11 cellular contexts compared by ENCODE assay signal in the genomic region with DNA sequence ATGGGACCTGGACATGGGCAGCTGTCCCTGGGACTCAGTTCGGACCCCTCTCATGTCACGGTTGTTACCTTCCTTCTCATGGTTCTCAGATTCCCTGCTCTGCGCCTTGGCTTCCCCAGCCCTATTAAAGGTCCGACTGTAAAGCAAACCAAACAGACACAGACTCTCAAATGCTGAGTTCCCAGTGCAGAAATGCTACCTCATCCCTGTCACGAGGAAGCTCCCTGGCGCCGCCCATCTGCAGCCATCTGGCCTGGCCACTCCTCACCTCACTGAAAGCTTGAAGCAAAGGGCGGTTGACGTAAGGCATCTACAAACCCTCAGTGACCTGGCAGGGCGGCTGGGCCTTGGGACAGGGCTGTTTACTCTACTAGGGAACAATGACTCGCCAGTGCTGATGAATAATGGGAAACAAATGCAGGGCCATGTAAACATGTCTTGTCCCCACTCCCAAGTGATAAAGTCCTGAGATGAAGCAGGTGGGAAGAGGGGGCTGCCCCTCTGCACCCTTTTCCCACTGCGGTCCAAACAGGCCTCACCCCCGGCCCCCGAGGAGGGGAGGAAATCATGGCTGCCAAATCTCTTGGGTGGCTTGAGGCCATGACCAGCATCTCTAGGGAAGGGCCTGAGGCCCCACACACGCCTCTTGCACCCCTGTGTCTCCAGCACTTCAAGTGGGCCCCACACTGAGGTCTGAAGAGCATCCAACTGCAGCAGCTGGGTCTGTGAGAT. TPM values are rescaled to one million over a fixed set of nuclear protein-coding genes. Genes with fewer than 3 reads are reported as not detected.
DNase-seq lines count a peak whose midpoint lies in the region; ATAC-seq, FAIRE-seq and TF ChIP-seq lines count a peak whose summit lies in the region.
"Had no signal": no experiment of that assay in that cellular context is flagged by ENCODE, and none has a peak within 500 bp of the region (broad histone marks: within the 10 kb centered on the region; RNA-seq: fewer than 3 reads in every experiment).

No MANE protein-coding gene starts in this region.

- DNase-seq in NCI-H82 (lab: John Stamatoyannopoulos, UW) (peak; percentile 70), NCI-H82 treated with DMSO at 0.1 percent for 48 hours (lab: John Stamatoyannopoulos, UW; ENCODE audit: unreplicated experiment) (no peak), SJSA1 (ENCODE audit: low read depth in 1 of 2, low spot score in 2 of 2) (peak; percentile 72 to 82), kidney (no peak), type B pancreatic cell (ENCODE audit: extremely low spot score, unreplicated experiment) (no peak), amniotic stem cell (lab: John Stamatoyannopoulos, UW) (no peak)
- DNase-seq: activated naive CD8-positive, alpha-beta T cell treated with anti-CD3 and anti-CD28 coated beads, Interleukin-2, amount 10 ng/mL, durations not matched to agents 7 days and 5 days had no signal

- H3K27ac ChIP-seq in SJSA1, result peak overlapping the region; percentile 17; the same call in 1 of the 2 replicates
- peak overlapping the region; percentile 51 to 73 for H3K27ac ChIP-seq in kidney (ENCODE audit: low read depth in 2 of 2, low read length in 2 of 2)
- H3K27ac ChIP-seq: HL-60 had no signal

- H3K9me3 ChIP-seq in SJSA1 (replicated peaks) (no peaks in the 10 kb centered on the region), kidney (ENCODE audit: control insufficient read depth in 1 of 2, low read length in 2 of 2) (no peaks in the 10 kb centered on the region)

- peak overlapping the region in 1 of 2 donors; percentile 23 for H3K9ac ChIP-seq in kidney (ENCODE audit: low read length in 2 of 2)

- peaks cover 30% of the 10 kb centered on the region for H3K4me1 ChIP-seq in SJSA1 (replicated peaks)
- H3K4me1 ChIP-seq in kidney (ENCODE audit: control insufficient read depth in 1 of 2, insufficient read depth in 1 of 2, low read depth in 1 of 2, low read length in 2 of 2), result peaks cover 40 to 45% of the 10 kb centered on the region in 2 donors

- TF ChIP-seq CTCF in kidney (IDR thresholded peaks at IDR 0.05; ENCODE audit: borderline replicate concordance, extremely low read depth, insufficient read depth), result no peak
- no peak for TF ChIP-seq CTCF in type B pancreatic cell (conservative IDR thresholded peaks at IDR 0.05)

- H3K4me1 Mint-ChIP-seq in type B pancreatic cell (ENCODE audit: unreplicated experiment), result peaks cover 57% of the 10 kb centered on the region

- H3K36me3 ChIP-seq in SJSA1, result no peaks in the 10 kb centered on the region
- H3K36me3 ChIP-seq in kidney (ENCODE audit: control insufficient read depth in 1 of 2, insufficient read depth in 2 of 2, low read length in 2 of 2), result no peaks in the 10 kb centered on the region

- peak overlapping the region; percentile 34 for H3K4me3 Mint-ChIP-seq in type B pancreatic cell
- H3K4me3 Mint-ChIP-seq: activated naive CD8-positive, alpha-beta T cell treated with anti-CD3 and anti-CD28 coated beads, Interleukin-2, amount 10 ng/mL, durations not matched to agents 7 days and 5 days; T-helper 1 cell treated with Interleukin-12 subunit alpha and Interleukin-12 subunit beta and Interleukin-4 antibody, amounts not matched to agents 30 μg/mL and 1 μg/mL, for 36 hours had no signal

- H3K27me3 ChIP-seq in SJSA1 (replicated peaks), result no peaks in the 10 kb centered on the region

- intact Hi-C loops in kidney (cut with DNase I), result no loop called here

- ATAC-seq in HG02938 (IDR thresholded peaks at IDR 0.05; ENCODE audit: unreplicated experiment), result no peak
- ATAC-seq in GM21576 (IDR thresholded peaks at IDR 0.05; ENCODE audit: unreplicated experiment), result no peak

- peaks cover under 1% of the 10 kb centered on the region for H3K27me3 Mint-ChIP-seq in type B pancreatic cell
- H3K27me3 Mint-ChIP-seq: activated naive CD8-positive, alpha-beta T cell treated with anti-CD3 and anti-CD28 coated beads, Interleukin-2, amount 10 ng/mL, durations not matched to agents 7 days and 5 days had no signal

- H3K9me3 Mint-ChIP-seq in type B pancreatic cell, result no peaks in the 10 kb centered on the region
- H3K9me3 Mint-ChIP-seq: activated naive CD8-positive, alpha-beta T cell treated with anti-CD3 and anti-CD28 coated beads, Interleukin-2, amount 10 ng/mL, durations not matched to agents 7 days and 5 days; T-helper 1 cell treated with Interleukin-12 subunit alpha and Interleukin-12 subunit beta and Interleukin-4 antibody, amounts not matched to agents 30 μg/mL and 1 μg/mL, for 36 hours had no signal

- H3K27ac Mint-ChIP-seq in type B pancreatic cell, result peak overlapping the region; percentile 78
- H3K27ac Mint-ChIP-seq: activated naive CD8-positive, alpha-beta T cell treated with anti-CD3 and anti-CD28 coated beads, Interleukin-2, amount 10 ng/mL, durations not matched to agents 7 days and 5 days; T-helper 1 cell treated with Interleukin-12 subunit alpha and Interleukin-12 subunit beta and Interleukin-4 antibody, amounts not matched to agents 30 μg/mL and 1 μg/mL, for 36 hours had no signal

- H3K4me3 ChIP-seq in SJSA1 (no peak overlapping the region), kidney (ENCODE audit: low read length in 2 of 2) (no peak overlapping the region)

- no peaks in the 10 kb centered on the region for H3K36me3 Mint-ChIP-seq in type B pancreatic cell
- H3K36me3 Mint-ChIP-seq: activated naive CD8-positive, alpha-beta T cell treated with anti-CD3 and anti-CD28 coated beads, Interleukin-2, amount 10 ng/mL, durations not matched to agents 7 days and 5 days had no signal

- no peak for FAIRE-seq in kidney (lab: Jason Lieb, UNC)

RNA-seq across cellular contexts. Expression of a gene that starts 49.3 kb away (rescaled TPM):
- total RNA-seq in SJSA1 (2014; rRNA removed; shearing (Covaris generic)), result not detected in 2 replicates
- total RNA-seq in kidney, result 7.1 TPM
- polyA plus RNA-seq in kidney (ENCODE audit: insufficient read depth, low read depth, low replicate concordance), result 2.3 TPM
- 1.8 and 42.8 TPM in 2 replicates for total RNA-seq in type B pancreatic cell (ENCODE audit: low replicate concordance)

Comparison
In these comparisons a context has a peak if more than half of its experiments do, and no peak if none do; other contexts are left out.
1. DNase-seq: peak in NCI-H82 (single experiment) and SJSA1 (2 of 2); none in NCI-H82 treated with DMSO at 0.1 percent for 48 hours (single experiment), kidney (single experiment), type B pancreatic cell (single experiment) and amniotic stem cell (single experiment).